In genomic region chr11:118608268-118609214, GRCh38 we compare ENCODE assay signal across 8 cellular contexts. TPM values are rescaled to one million over a fixed set of nuclear protein-coding genes. Genes with fewer than 3 reads are reported as not detected.
DNase-seq lines count a peak whose midpoint lies in the region; ATAC-seq and TF ChIP-seq lines count a peak whose summit lies in the region.

No MANE protein-coding gene starts in this region.

- H3K36me3 ChIP-seq in brain microvascular endothelial cell (replicated peaks) (no peaks in the 10 kb centered on the region), spleen (peaks cover 0 to 5% (median 0%) of the 10 kb centered on the region in 6 donors)

- WGBS in spleen, 5 donors = 10 to 29% (median 11%) methylated on average over 29 to 78 of the region's 78 CpGs

- DNase-seq in SIG-M5 treated with dmso at 0.1 percent for 504 hours (lab: John Stamatoyannopoulos, UW; ENCODE audit: unreplicated experiment) (peak; percentile 36), SIG-M5 (lab: John Stamatoyannopoulos, UW) (no peak), brain microvascular endothelial cell (peak; percentile 77), inferior parietal cortex (ENCODE audit: extremely low spot score) (peak; percentile 36), spleen (peak; percentile 90), NCI-H1436 treated with DMSO at 0.1 percent for 48 hours (lab: John Stamatoyannopoulos, UW) (no peak)

- peak overlapping the region; percentile 90 for H3K4me3 ChIP-seq in WI38 (ENCODE audit: low read depth, low read length)
- H3K4me3 ChIP-seq in brain microvascular endothelial cell (ENCODE audit: low read depth, low read length) = peak overlapping the region; percentile 85
- H3K4me3 ChIP-seq in spleen = peak overlapping the region; percentile 50 to 83 (median 62)

- H3K27me3 ChIP-seq in brain microvascular endothelial cell (replicated peaks) (no peaks in the 10 kb centered on the region), spleen (replicated peaks in 1 of 7) (peaks cover 0 to 58% (median 21%) of the 10 kb centered on the region in 7 donors)

- intact Hi-C loops in spleen (cut with DNase I; ENCODE audit: low total_unique reads) = no loop called here

- peak overlapping the region; percentile 89 for H3K27ac ChIP-seq in brain microvascular endothelial cell
- H3K27ac ChIP-seq in spleen = peak overlapping the region; percentile 60 to 87 (median 85)

- in situ Hi-C loops in brain microvascular endothelial cell (cut with HindIII; ENCODE audit: low pct_ligation_motif_present, low sequenced_read_pairs) = no loop called here

- peaks cover 7 to 92% (median 69%) of the 10 kb centered on the region in 6 donors for H3K4me1 ChIP-seq in spleen

- no peak for TF ChIP-seq POLR2A in spleen (IDR thresholded peaks at IDR 0.05)

- TF ChIP-seq CTCF in WI38 (IDR thresholded peaks at IDR 0.05; ENCODE audit: low read depth, low read length) = no peak
- TF ChIP-seq CTCF in brain microvascular endothelial cell (IDR thresholded peaks at IDR 0.05; ENCODE audit: low read depth, low read length, missing control alignments) = no peak
- TF ChIP-seq CTCF in spleen (IDR thresholded peaks at IDR 0.05 in 8 of 11, conservative IDR thresholded peaks at IDR 0.05 in 3 of 11) = no peak

- H3K9me3 ChIP-seq in spleen = no peaks in the 10 kb centered on the region

- no peak for ATAC-seq in GM19035 (IDR thresholded peaks at IDR 0.05; ENCODE audit: unreplicated experiment)

RNA-seq across cellular contexts. Expression of gene PHLDB1, which starts 1.1 kb away (rescaled TPM):
- 100 to 1,000 TPM in 3 of 7 donors, 10 to 100 TPM in 4; 34.7 to 162 (median 84.2) TPM for total RNA-seq in spleen
- 10 to 100 TPM; 13.0 to 70.9 (median 53.3) TPM for polyA plus RNA-seq in spleen

RNA-seq across cellular contexts. Expression of gene ARCN1, which starts 36.3 kb away (rescaled TPM):
- total RNA-seq in spleen = 100 to 1,000 TPM in 2 of 7 donors, 10 to 100 TPM in 5; 75.1 to 106 (median 98.8) TPM
- 10 to 100 TPM; 33.8 to 49.9 (median 41.3) TPM for polyA plus RNA-seq in spleen

RNA-seq across cellular contexts. Expression of gene IFT46, which starts 42.8 kb away (rescaled TPM):
- total RNA-seq in spleen = 10 to 100 TPM in 6 of 7 donors, 1 to 10 TPM in 1; 10.0 to 21.9 (median 16.9) TPM
- 10 to 100 TPM; 12.4 to 17.2 (median 13.9) TPM for polyA plus RNA-seq in spleen

Comparison
In these comparisons a context has a peak if more than half of its experiments do, and no peak if none do; other contexts are left out.
1. DNase-seq: peak in SIG-M5 treated with dmso at 0.1 percent for 504 hours (single experiment), brain microvascular endothelial cell (single experiment), inferior parietal cortex (single experiment) and spleen (single experiment); none in SIG-M5 (single experiment) and NCI-H1436 treated with DMSO at 0.1 percent for 48 hours (single experiment).
2. Peak in every context shown above with its lines, with median percentiles within 50 percentile points of each other: H3K4me3 ChIP-seq.